Comparison of ENCODE assay signal across 9 cellular contexts in the genomic region with DNA sequence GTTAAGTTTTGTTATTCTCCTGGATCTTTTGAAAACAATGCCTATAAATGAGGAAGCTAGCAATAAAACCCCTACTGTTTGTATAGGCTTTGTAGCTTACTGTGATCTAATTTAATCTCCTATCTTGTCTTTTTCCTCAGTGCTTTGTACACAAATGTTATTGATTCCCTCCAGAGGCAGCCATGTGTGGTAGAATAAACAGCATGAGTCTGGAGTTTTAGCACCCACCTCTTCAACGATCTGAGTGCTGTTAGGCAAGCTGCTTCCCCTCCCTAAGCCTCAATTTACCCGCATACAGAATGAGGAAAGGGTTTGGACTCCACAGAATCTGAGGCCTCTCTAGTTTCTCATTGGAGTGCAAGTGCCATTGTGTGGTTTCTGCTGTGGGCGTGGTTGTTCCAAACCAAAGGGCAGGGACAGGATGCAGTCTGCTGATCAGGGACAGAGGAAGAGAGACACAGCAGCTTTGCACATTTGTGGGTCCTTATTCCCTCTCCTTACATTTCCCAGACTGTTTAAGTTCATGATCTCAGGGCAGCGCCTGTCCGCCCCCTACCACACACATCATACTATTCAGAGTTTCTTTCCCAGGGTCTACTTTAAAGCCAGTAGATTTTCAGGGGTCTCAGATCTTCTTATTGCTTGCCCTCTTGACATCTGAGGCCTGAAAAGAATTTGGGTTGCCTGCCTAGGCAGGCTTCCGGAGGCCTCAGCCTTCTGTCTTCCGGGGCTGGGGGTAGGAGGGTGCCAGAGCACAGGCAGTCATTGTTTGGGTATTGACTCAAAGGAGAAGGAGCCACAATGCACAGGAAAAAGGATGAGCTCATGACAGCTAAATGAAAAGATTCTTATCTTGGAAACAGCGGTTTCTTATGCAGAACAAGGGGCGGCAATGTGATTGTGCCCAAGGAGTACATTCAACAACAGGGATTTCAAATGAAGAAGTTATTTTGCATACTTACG.
A peak's percentile ranks its signal among the peaks of the same experiment; 100 is the strongest.
DNase-seq lines count a peak whose midpoint lies in the region; ATAC-seq and TF ChIP-seq lines count a peak whose summit lies in the region.
"Had no signal": no experiment of that assay in that cellular context is flagged by ENCODE, and none has a peak within 500 bp of the region (broad histone marks: within the 10 kb centered on the region; RNA-seq: fewer than 3 reads in every experiment).

No MANE protein-coding gene starts in this region.

- no peak overlapping the region for H3K4me3 ChIP-seq in RWPE2 (ENCODE audit: severe bottlenecking)
- H3K4me3 ChIP-seq: thoracic aorta had no signal

- ATAC-seq in GM19025 (IDR thresholded peaks at IDR 0.05; ENCODE audit: low read depth, unreplicated experiment), result peak; percentile 52
- ATAC-seq in HG03095 (IDR thresholded peaks at IDR 0.05; ENCODE audit: unreplicated experiment), result peak; percentile 80
- ATAC-seq in RWPE2 (ENCODE audit: low read depth), result peak; percentile 91

- no peaks in the 10 kb centered on the region for H3K9me3 ChIP-seq in RWPE2 (ENCODE audit: severe bottlenecking)
- H3K9me3 ChIP-seq: thoracic aorta had no signal

- peaks cover 9% of the 10 kb centered on the region for H3K4me1 ChIP-seq in RWPE2 (ENCODE audit: insufficient read depth, poor library complexity, severe bottlenecking)

- peak overlapping the region; percentile 38 for H3K27ac ChIP-seq in RWPE2 (ENCODE audit: poor library complexity, severe bottlenecking)
- H3K27ac ChIP-seq in substantia nigra (ENCODE audit: low read depth, low read length, poor library complexity, severe bottlenecking), result peak overlapping the region; percentile 67
- H3K27ac ChIP-seq: thoracic aorta had no signal

- in situ Hi-C loops in ACHN (cut with HindIII; ENCODE audit: low pct_ligation_motif_present, low pct_unique_long_range_greater_than_20kb, low sequenced_read_pairs), result no loop called here

- no peak for TF ChIP-seq CTCF in RWPE2 (IDR thresholded peaks at IDR 0.05; ENCODE audit: poor library complexity, severe bottlenecking)

- H3K27me3 ChIP-seq in RWPE2 (ENCODE audit: insufficient read depth, poor library complexity, severe bottlenecking), result no peaks in the 10 kb centered on the region

- no peaks in the 10 kb centered on the region for H3K36me3 ChIP-seq in RWPE2 (ENCODE audit: low read depth)
- H3K36me3 ChIP-seq: thoracic aorta had no signal

- DNase-seq in AG20443 (ENCODE audit: low spot score) (peak; percentile 35), RWPE2 (ENCODE audit: low spot score) (peak; percentile 35), activated gamma-delta T cell (lab: John Stamatoyannopoulos, UW) (peak; percentile 11), kidney tubule cell (ENCODE audit: low spot score) (peak; percentile 34), substantia nigra (lab: John Stamatoyannopoulos, UW) (peak in 16 of 49 donors; percentile 0 to 48 (median 5)), ACHN (no peak)
